ENCODE assay signal across 23 cellular contexts in the genomic region with DNA sequence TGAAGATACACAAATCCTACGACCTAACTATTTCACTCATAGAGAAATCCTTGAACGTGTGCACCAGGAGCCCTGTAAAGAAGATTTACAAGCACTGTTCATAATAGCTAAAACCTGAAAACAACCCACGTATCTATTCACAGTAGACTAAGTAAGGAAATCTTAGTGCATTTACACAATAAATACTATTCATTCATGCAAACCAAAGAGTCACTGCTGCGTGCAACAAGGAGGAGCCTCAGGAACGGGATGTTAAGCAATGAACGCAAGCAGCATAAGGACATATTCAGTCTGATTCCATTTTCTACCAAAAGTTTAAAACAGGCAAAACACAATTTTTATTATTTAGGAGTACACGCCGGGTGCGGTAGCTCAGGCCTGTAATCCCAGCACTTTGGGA.
"Had no signal": no experiment of that assay in that cellular context is flagged by ENCODE, and none has a peak within 500 bp of the region (broad histone marks: within the 10 kb centered on the region; RNA-seq: fewer than 3 reads in every experiment).

No MANE protein-coding gene starts in this region.

- H3K9me3 Mint-ChIP-seq: activated CD4-positive, alpha-beta T cell treated with anti-CD3 and anti-CD28 coated beads, Interleukin-2, amount 10 ng/mL, durations not matched to agents 7 days and 5 days; activated naive CD4-positive, alpha-beta T cell treated with anti-CD3 and anti-CD28 coated beads, Interleukin-2, amount 10 ng/mL, durations not matched to agents 7 days and 5 days; activated naive CD8-positive, alpha-beta T cell treated with anti-CD3 and anti-CD28 coated beads, Interleukin-2, amount 50 U/mL, for 24 hours; dendritic cell treated with granulocyte-macrophage colony-stimulating factor and Interleukin-4, amounts not matched to agents 40 ng/mL and 50 ng/mL, for 4 days; effector memory CD8-positive, alpha-beta T cell; stimulated activated effector memory CD8-positive, alpha-beta T cell treated with anti-CD3 and anti-CD28 coated beads, Interleukin-12 subunit alpha, Interleukin-12 subunit beta, amount 100 ng/mL, for 72 hours; T-helper 1 cell treated with Interleukin-12 subunit alpha and Interleukin-12 subunit beta and Interleukin-4 antibody, amounts not matched to agents 30 μg/mL and 1 μg/mL, for 36 hours had no signal

- H3K9me3 ChIP-seq: ascending aorta, breast epithelium, left ventricle myocardium inferior, stomach, thoracic aorta, upper lobe of left lung had no signal

- H3K27ac ChIP-seq: ascending aorta, breast epithelium, left ventricle myocardium inferior, pancreas, thoracic aorta, upper lobe of left lung had no signal

- H3K27me3 Mint-ChIP-seq: activated CD4-positive, alpha-beta T cell treated with anti-CD3 and anti-CD28 coated beads, Interleukin-2, amount 10 ng/mL, durations not matched to agents 7 days and 5 days; activated naive CD4-positive, alpha-beta T cell treated with anti-CD3 and anti-CD28 coated beads, Interleukin-2, amount 10 ng/mL, durations not matched to agents 7 days and 5 days; activated naive CD8-positive, alpha-beta T cell treated with anti-CD3 and anti-CD28 coated beads, Interleukin-2, amount 50 U/mL, for 24 hours; dendritic cell treated with granulocyte-macrophage colony-stimulating factor and Interleukin-4, amounts not matched to agents 40 ng/mL and 50 ng/mL, for 4 days; effector memory CD8-positive, alpha-beta T cell had no signal

- H3K4me1 Mint-ChIP-seq: activated CD4-positive, alpha-beta T cell treated with anti-CD3 and anti-CD28 coated beads, Interleukin-2, amount 10 ng/mL, durations not matched to agents 7 days and 5 days; activated naive CD4-positive, alpha-beta T cell treated with anti-CD3 and anti-CD28 coated beads, Interleukin-2, amount 10 ng/mL, durations not matched to agents 7 days and 5 days; activated naive CD8-positive, alpha-beta T cell treated with anti-CD3 and anti-CD28 coated beads, Interleukin-2, amount 50 U/mL, for 24 hours; stimulated activated effector memory CD8-positive, alpha-beta T cell treated with anti-CD3 and anti-CD28 coated beads, Interleukin-12 subunit alpha, Interleukin-12 subunit beta, amount 100 ng/mL, for 72 hours had no signal

- H3K36me3 Mint-ChIP-seq: activated naive CD4-positive, alpha-beta T cell treated with anti-CD3 and anti-CD28 coated beads, Interleukin-2, amount 10 ng/mL, durations not matched to agents 7 days and 5 days; stimulated activated effector memory CD8-positive, alpha-beta T cell treated with anti-CD3 and anti-CD28 coated beads, Interleukin-12 subunit alpha, Interleukin-12 subunit beta, amount 100 ng/mL, for 72 hours had no signal

- DNase-seq: activated CD4-positive, alpha-beta T cell treated with anti-CD3 and anti-CD28 coated beads, Interleukin-2, amount 10 ng/mL, durations not matched to agents 7 days and 5 days; activated CD8-positive, alpha-beta memory T cell treated with anti-CD3 and anti-CD28 coated beads, Interleukin-2, amount 50 U/mL, for 4 hours; activated effector memory CD4-positive, alpha-beta T cell treated with Interleukin-2 at 50 U/mL for 16 hours; activated naive CD4-positive, alpha-beta T cell treated with anti-CD3 and anti-CD28 coated beads, Interleukin-2, amount 10 ng/mL, durations not matched to agents 7 days and 5 days; activated naive CD8-positive, alpha-beta T cell treated with anti-CD3 and anti-CD28 coated beads, Interleukin-2, amount 50 U/mL, for 24 hours; activated T-cell treated with anti-CD3 and anti-CD28 coated beads, Interleukin-2, amount 50 U/mL, for 48 hours; effector memory CD8-positive, alpha-beta T cell; foreskin fibroblast; left ventricle myocardium inferior; mammary epithelial cell; midbrain; pancreas; stimulated activated CD4-positive, alpha-beta T cell treated with anti-CD3 and anti-CD28 coated beads, Interleukin-4, amount 100 ng/mL, for 24 hours; stomach; upper lobe of left lung had no signal

- H3K27me3 ChIP-seq: ascending aorta, breast epithelium, pancreas, stomach, upper lobe of left lung had no signal

- FAIRE-seq: pancreas had no signal

- H3K4me3 Mint-ChIP-seq: activated CD4-positive, alpha-beta T cell treated with anti-CD3 and anti-CD28 coated beads, Interleukin-2, amount 10 ng/mL, durations not matched to agents 7 days and 5 days; activated naive CD4-positive, alpha-beta T cell treated with anti-CD3 and anti-CD28 coated beads, Interleukin-2, amount 10 ng/mL, durations not matched to agents 7 days and 5 days; activated naive CD8-positive, alpha-beta T cell treated with anti-CD3 and anti-CD28 coated beads, Interleukin-2, amount 50 U/mL, for 24 hours; dendritic cell treated with granulocyte-macrophage colony-stimulating factor and Interleukin-4, amounts not matched to agents 40 ng/mL and 50 ng/mL, for 4 days; effector memory CD8-positive, alpha-beta T cell; stimulated activated effector memory CD8-positive, alpha-beta T cell treated with anti-CD3 and anti-CD28 coated beads, Interleukin-12 subunit alpha, Interleukin-12 subunit beta, amount 100 ng/mL, for 72 hours; T-helper 1 cell treated with Interleukin-12 subunit alpha and Interleukin-12 subunit beta and Interleukin-4 antibody, amounts not matched to agents 30 μg/mL and 1 μg/mL, for 36 hours had no signal

- H3K4me1 ChIP-seq: breast epithelium had no signal

- H3K36me3 ChIP-seq: breast epithelium, thoracic aorta, upper lobe of left lung had no signal

- H3K27ac Mint-ChIP-seq: activated CD4-positive, alpha-beta T cell treated with anti-CD3 and anti-CD28 coated beads, Interleukin-2, amount 10 ng/mL, durations not matched to agents 7 days and 5 days; activated naive CD4-positive, alpha-beta T cell treated with anti-CD3 and anti-CD28 coated beads, Interleukin-2, amount 10 ng/mL, durations not matched to agents 7 days and 5 days; activated naive CD8-positive, alpha-beta T cell treated with anti-CD3 and anti-CD28 coated beads, Interleukin-2, amount 50 U/mL, for 24 hours; dendritic cell treated with granulocyte-macrophage colony-stimulating factor and Interleukin-4, amounts not matched to agents 40 ng/mL and 50 ng/mL, for 4 days; effector memory CD8-positive, alpha-beta T cell; stimulated activated effector memory CD8-positive, alpha-beta T cell treated with anti-CD3 and anti-CD28 coated beads, Interleukin-12 subunit alpha, Interleukin-12 subunit beta, amount 100 ng/mL, for 72 hours; T-helper 1 cell treated with Interleukin-12 subunit alpha and Interleukin-12 subunit beta and Interleukin-4 antibody, amounts not matched to agents 30 μg/mL and 1 μg/mL, for 36 hours had no signal

- H3K4me3 ChIP-seq: ascending aorta, breast epithelium, left ventricle myocardium inferior, pancreas, stomach, thoracic aorta, upper lobe of left lung had no signal

- ATAC-seq: activated CD4-positive, CD25-positive, alpha-beta regulatory T cell treated with anti-CD3 and anti-CD28 coated beads, Interleukin-2, amount 50 U/mL, for 24 hours; activated naive CD8-positive, alpha-beta T cell treated with anti-CD3 and anti-CD28 coated beads, Interleukin-2, amount 50 U/mL, for 24 hours; effector memory CD8-positive, alpha-beta T cell; pancreas; sciatic nerve; stimulated activated effector memory CD8-positive, alpha-beta T cell treated with anti-CD3 and anti-CD28 coated beads, Interleukin-12 subunit alpha, Interleukin-12 subunit beta, amount 100 ng/mL, for 72 hours had no signal
